ENCODE assay signal across 32 cellular contexts in genomic region chr21:26900980-26901379, GRCh38.
"Had no signal": no experiment of that assay in that cellular context is flagged by ENCODE, and none has a peak within 500 bp of the region (broad histone marks: within the 10 kb centered on the region; RNA-seq: fewer than 3 reads in every experiment).

No MANE protein-coding gene starts in this region.

- H3K9me3 Mint-ChIP-seq: activated CD4-positive, alpha-beta T cell treated with anti-CD3 and anti-CD28 coated beads, Interleukin-2, amount 10 ng/mL, durations not matched to agents 24 days and 14 days; activated T-helper 2 cell treated with anti-CD3 and anti-CD28 coated beads, Interferon-gamma antibody, Interleukin-2, Interleukin-4, amounts not matched to agents 10 μg/mL and 5 μg/mL and 100 μg/mL, durations not matched to agents 14 hours and 24 hours and 36 hours had no signal

- H3K4me3 ChIP-seq: ascending aorta, breast epithelium had no signal

- DNase-seq: activated CD4-positive, alpha-beta T cell treated with anti-CD3 and anti-CD28 coated beads for 1 hour; activated CD4-positive, alpha-beta T cell treated with anti-CD3 and anti-CD28 coated beads, Interleukin-2, amount 10 ng/mL, durations not matched to agents 24 days and 14 days; activated CD4-positive, alpha-beta T cell treated with anti-CD3 and anti-CD28 coated beads, Interleukin-2, amount 50 U/mL, for 4 hours; activated CD4-positive, CD25-positive, alpha-beta regulatory T cell; activated CD8-positive, alpha-beta T cell treated with anti-CD3 and anti-CD28 coated beads for 36 hours; activated gamma-delta T cell; activated naive CD4-positive, alpha-beta T cell treated with Interleukin-2 at 50 U/mL for 16 hours; activated naive CD8-positive, alpha-beta T cell treated with anti-CD3 and anti-CD28 coated beads, Interleukin-2, amount 10 ng/mL, durations not matched to agents 7 days and 5 days; activated T-cell treated with anti-CD3 and anti-CD28 coated beads, Interleukin-2, amount 50 U/mL, for 1 hour; amygdala; Karpas-422; KBM-7; NCI-H1105 treated with DMSO at 0.1 percent for 48 hours; NCI-H1436; NCI-H1694 treated with DMSO at 0.1 percent for 48 hours; NCI-H2029; NCI-H2171; NCI-H2227 treated with DMSO at 0.1 percent for 48 hours; NCI-H446; NCI-H510A treated with DMSO at 0.1 percent for 48 hours; NCI-H526 treated with DMSO at 0.1 percent for 48 hours; NCI-H774; SW 1271; T-helper 1 cell; T-helper 2 cell; T1000; WERI-Rb-1 had no signal

- H3K36me3 ChIP-seq: ascending aorta, breast epithelium, WERI-Rb-1 had no signal

- H3K4me3 Mint-ChIP-seq: activated CD4-positive, alpha-beta T cell treated with anti-CD3 and anti-CD28 coated beads, Interleukin-2, amount 10 ng/mL, durations not matched to agents 24 days and 14 days; activated CD8-positive, alpha-beta T cell treated with anti-CD3 and anti-CD28 coated beads for 36 hours; activated naive CD4-positive, alpha-beta T cell treated with anti-CD3 and anti-CD28 coated beads, Interleukin-2, amount 50 U/mL, for 24 hours; activated naive CD8-positive, alpha-beta T cell treated with anti-CD3 and anti-CD28 coated beads, Interleukin-2, amount 10 ng/mL, durations not matched to agents 7 days and 5 days had no signal

- ATAC-seq: activated CD8-positive, alpha-beta T cell treated with anti-CD3 and anti-CD28 coated beads for 36 hours; Panc1 had no signal

- H3K27me3 Mint-ChIP-seq: activated CD4-positive, alpha-beta T cell treated with anti-CD3 and anti-CD28 coated beads, Interleukin-2, amount 10 ng/mL, durations not matched to agents 24 days and 14 days; activated naive CD8-positive, alpha-beta T cell treated with anti-CD3 and anti-CD28 coated beads, Interleukin-2, amount 10 ng/mL, durations not matched to agents 7 days and 5 days had no signal

- H3K9me3 ChIP-seq: ascending aorta, breast epithelium had no signal

- H3K4me1 ChIP-seq: ascending aorta, breast epithelium had no signal

- H3K36me3 Mint-ChIP-seq: activated naive CD4-positive, alpha-beta T cell treated with anti-CD3 and anti-CD28 coated beads, Interleukin-2, amount 50 U/mL, for 24 hours; activated naive CD8-positive, alpha-beta T cell treated with anti-CD3 and anti-CD28 coated beads, Interleukin-2, amount 10 ng/mL, durations not matched to agents 7 days and 5 days had no signal

- H3K27ac ChIP-seq: ascending aorta, breast epithelium, WERI-Rb-1 had no signal

- H3K27me3 ChIP-seq: ascending aorta, breast epithelium had no signal

- H3K27ac Mint-ChIP-seq: activated CD4-positive, alpha-beta T cell treated with anti-CD3 and anti-CD28 coated beads, Interleukin-2, amount 10 ng/mL, durations not matched to agents 24 days and 14 days; activated CD8-positive, alpha-beta T cell treated with anti-CD3 and anti-CD28 coated beads for 36 hours; activated naive CD4-positive, alpha-beta T cell treated with anti-CD3 and anti-CD28 coated beads, Interleukin-2, amount 50 U/mL, for 24 hours; activated naive CD8-positive, alpha-beta T cell treated with anti-CD3 and anti-CD28 coated beads, Interleukin-2, amount 10 ng/mL, durations not matched to agents 7 days and 5 days; activated T-helper 2 cell treated with anti-CD3 and anti-CD28 coated beads, Interferon-gamma antibody, Interleukin-2, Interleukin-4, amounts not matched to agents 10 μg/mL and 5 μg/mL and 100 μg/mL, durations not matched to agents 14 hours and 24 hours and 36 hours had no signal

- H3K4me1 Mint-ChIP-seq: activated CD4-positive, alpha-beta T cell treated with anti-CD3 and anti-CD28 coated beads, Interleukin-2, amount 10 ng/mL, durations not matched to agents 24 days and 14 days; activated naive CD4-positive, alpha-beta T cell treated with anti-CD3 and anti-CD28 coated beads, Interleukin-2, amount 50 U/mL, for 24 hours; activated naive CD8-positive, alpha-beta T cell treated with anti-CD3 and anti-CD28 coated beads, Interleukin-2, amount 10 ng/mL, durations not matched to agents 7 days and 5 days had no signal
